ENCODE assay signal across 8 cellular contexts in the genomic region with DNA sequence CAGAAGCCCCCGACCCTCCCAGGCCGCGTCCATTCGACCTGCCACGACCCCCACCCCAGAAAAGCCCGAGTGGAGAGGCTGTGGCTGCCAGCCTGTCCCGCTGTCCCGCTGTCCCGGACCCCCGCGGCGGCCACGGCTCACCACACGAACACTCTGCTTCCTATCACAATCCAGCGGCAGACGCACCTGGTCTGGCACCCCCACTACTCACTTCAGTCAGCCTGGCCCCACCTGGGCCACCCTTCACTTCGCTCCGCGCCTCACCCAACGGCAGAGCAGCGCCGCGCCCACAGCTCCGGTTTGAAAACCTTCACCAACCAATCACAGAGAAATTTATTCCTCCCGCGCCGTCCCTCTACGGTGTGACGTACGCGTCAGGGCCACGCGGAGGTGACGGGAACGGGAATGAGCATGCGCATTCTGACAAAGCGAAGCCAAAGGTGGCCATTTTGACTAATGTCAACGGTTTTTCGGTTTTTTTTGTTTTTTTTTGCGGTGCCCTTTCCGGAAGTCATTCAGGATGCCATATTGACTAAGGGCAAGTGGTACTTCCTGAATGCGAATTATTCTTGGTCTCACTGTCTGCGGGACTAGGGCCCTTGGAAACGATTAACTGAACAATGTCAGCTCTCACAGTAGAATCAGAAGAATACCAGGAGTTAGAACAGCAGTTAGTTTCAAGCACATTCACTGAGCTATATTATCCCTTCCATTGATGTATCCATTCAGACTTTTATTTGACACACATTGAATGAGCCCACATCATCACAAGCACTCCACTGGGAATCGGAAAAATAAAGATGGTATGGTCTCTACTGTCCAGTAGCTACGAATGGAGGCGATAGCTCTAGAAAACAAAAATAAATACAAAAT. TPM values are rescaled to one million over a fixed set of nuclear protein-coding genes. Genes with fewer than 3 reads are reported as not detected.
A peak's percentile ranks its signal among the peaks of the same experiment; 100 is the strongest.
DNase-seq lines count a peak whose midpoint lies in the region; ATAC-seq and TF ChIP-seq lines count a peak whose summit lies in the region.

A gene with protein sequence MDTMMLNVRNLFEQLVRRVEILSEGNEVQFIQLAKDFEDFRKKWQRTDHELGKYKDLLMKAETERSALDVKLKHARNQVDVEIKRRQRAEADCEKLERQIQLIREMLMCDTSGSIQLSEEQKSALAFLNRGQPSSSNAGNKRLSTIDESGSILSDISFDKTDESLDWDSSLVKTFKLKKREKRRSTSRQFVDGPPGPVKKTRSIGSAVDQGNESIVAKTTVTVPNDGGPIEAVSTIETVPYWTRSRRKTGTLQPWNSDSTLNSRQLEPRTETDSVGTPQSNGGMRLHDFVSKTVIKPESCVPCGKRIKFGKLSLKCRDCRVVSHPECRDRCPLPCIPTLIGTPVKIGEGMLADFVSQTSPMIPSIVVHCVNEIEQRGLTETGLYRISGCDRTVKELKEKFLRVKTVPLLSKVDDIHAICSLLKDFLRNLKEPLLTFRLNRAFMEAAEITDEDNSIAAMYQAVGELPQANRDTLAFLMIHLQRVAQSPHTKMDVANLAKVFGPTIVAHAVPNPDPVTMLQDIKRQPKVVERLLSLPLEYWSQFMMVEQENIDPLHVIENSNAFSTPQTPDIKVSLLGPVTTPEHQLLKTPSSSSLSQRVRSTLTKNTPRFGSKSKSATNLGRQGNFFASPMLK (minus strand): TSS at position 308 of the 873 bp plus-strand sequence. CDS start 8,779 bp downstream, outside the sequence.

- peaks cover 24% of the 10 kb centered on the region for H3K36me3 ChIP-seq in BE2C
- no peaks in the 10 kb centered on the region for H3K36me3 ChIP-seq in colonic mucosa

- TF ChIP-seq CTCF in BE2C (IDR thresholded peaks at IDR 0.05; ENCODE audit: low read depth, low read length), result no peak
- TF ChIP-seq CTCF in colonic mucosa (IDR thresholded peaks at IDR 0.05), result no peak

- peak; percentile 97 for ATAC-seq in HG03460 (IDR thresholded peaks at IDR 0.05; ENCODE audit: unreplicated experiment)

- intact Hi-C loops in colonic mucosa (cut with DNase I), result no loop called here

- H3K4me3 ChIP-seq in BE2C (ENCODE audit: low read depth, low read length), result peak within 1 kb of the TSS; percentile 83
- peak within 1 kb of the TSS; percentile 83 for H3K4me3 ChIP-seq in colonic mucosa

- DNase-seq in BE2C, result peak; percentile 97
- peak; percentile 96 for DNase-seq in GM19240 (ENCODE audit: insufficient read length, low spot score)
- DNase-seq in NCI-H526 (lab: John Stamatoyannopoulos, UW), result peak; percentile 98 to 99
- peak; percentile 97 for DNase-seq in activated CD4-positive, alpha-beta T cell treated with anti-CD3 and anti-CD28 coated beads for 48 hours
- peak; percentile 98 for DNase-seq in colonic mucosa
- DNase-seq in stimulated activated CD4-positive, alpha-beta T cell treated with anti-CD3 and anti-CD28 coated beads, Interleukin-1b, Interleukin-23, amount 100 ng/mL, for 4 hours (ENCODE audit: low read depth in 2 of 2), result peak; percentile 80 to 91

- H3K9me3 ChIP-seq in BE2C (no peaks in the 10 kb centered on the region), colonic mucosa (no peaks in the 10 kb centered on the region)

- H3K27ac ChIP-seq in colonic mucosa (peak within 1 kb of the TSS; percentile 35), layer of hippocampus (ENCODE audit: low read depth, low read length) (peak within 1 kb of the TSS; percentile 82)

- H3K27me3 ChIP-seq in BE2C (no peaks in the 10 kb centered on the region), colonic mucosa (no peaks in the 10 kb centered on the region), layer of hippocampus (ENCODE audit: control insufficient read depth, insufficient read depth, low read length) (no peaks in the 10 kb centered on the region)

- H3K4me1 ChIP-seq in BE2C, result peaks cover 19% of the 10 kb centered on the region; the same call in 1 of the 2 replicates
- peaks cover 3% of the 10 kb centered on the region for H3K4me1 ChIP-seq in colonic mucosa

- H3K9ac ChIP-seq in colonic mucosa (ENCODE audit: low read depth in 2 of 2, low read length in 2 of 2), result peak within 1 kb of the TSS; percentile 73 to 82

RNA-seq across cellular contexts. Expression of the gene that starts here (rescaled TPM):
- polyA plus RNA-seq in BE2C (2012; ENCODE audit: insufficient read depth, insufficient read length, low read depth), result 55.2 TPM
- total RNA-seq in colonic mucosa, result 10 to 100 TPM; 36.2 to 83.8 TPM

Comparison
In these comparisons a context has a peak if more than half of its experiments do, and no peak if none do; other contexts are left out.
1. Peak in every context shown above with its lines: DNase-seq, ATAC-seq, H3K4me3 ChIP-seq and H3K27ac ChIP-seq.